ENCODE assay signal across 14 cellular contexts in genomic region chr3:142947799-142948575, GRCh38. TPM values are rescaled to one million over a fixed set of nuclear protein-coding genes. Genes with fewer than 3 reads are reported as not detected.
A peak's percentile ranks its signal among the peaks of the same experiment; 100 is the strongest.
DNase-seq lines count a peak whose midpoint lies in the region; ATAC-seq and TF ChIP-seq lines count a peak whose summit lies in the region.
"Had no signal": no experiment of that assay in that cellular context is flagged by ENCODE, and none has a peak within 500 bp of the region (broad histone marks: within the 10 kb centered on the region; RNA-seq: fewer than 3 reads in every experiment).

No MANE protein-coding gene starts in this region.

- H2BK120ac ChIP-seq in mesendoderm (ENCODE audit: low read depth, low read length), result no peak overlapping the region

- peak; percentile 53 for DNase-seq in activated CD4-positive, alpha-beta T cell treated with anti-CD3 and anti-CD28 coated beads for 48 hours
- DNase-seq in activated CD4-positive, alpha-beta T cell treated with anti-CD3 and anti-CD28 coated beads for 4 hours, result no peak
- DNase-seq in HCT116 (ENCODE audit: low read depth, low spot score), result no peak
- DNase-seq in adrenal gland, result peak in 5 of 7 donors; percentile 26 to 46 (median 40)
- peak; percentile 34 for DNase-seq in mesendoderm
- no peak for DNase-seq in activated CD4-positive, CD25-positive, alpha-beta regulatory T cell (lab: John Stamatoyannopoulos, UW)
- no peak for DNase-seq in amygdala (lab: John Stamatoyannopoulos, UW)
- DNase-seq: GF-D8, GOT3, NCI-H2171, SHP77 treated with DMSO at 0.1 percent for 48 hours had no signal

- H3K27ac ChIP-seq in HCT116 (ENCODE audit: low read depth, low read length) (no peak overlapping the region), adrenal gland (no peak overlapping the region), mesendoderm (ENCODE audit: low read depth, low read length) (no peak overlapping the region)

- no peak for TF ChIP-seq CTCF in HCT116 (IDR thresholded peaks at IDR 0.05 in 2 of 3, conservative IDR thresholded peaks at IDR 0.05 in 1 of 3; ENCODE audit: borderline replicate concordance in 1 of 3, insufficient read depth in 1 of 3, low read depth in 2 of 3, low read length in 2 of 3)
- no peak for TF ChIP-seq CTCF in adrenal gland (IDR thresholded peaks at IDR 0.05)

- no peak overlapping the region for H2AFZ ChIP-seq in HCT116 (ENCODE audit: low read depth, low read length, poor library complexity, severe bottlenecking)

- H3K4me2 ChIP-seq in HCT116 (ENCODE audit: low read length) (no peak overlapping the region), mesendoderm (ENCODE audit: low read length) (no peak overlapping the region)
- H3K4me2 ChIP-seq: smooth muscle cell had no signal

- TF ChIP-seq POLR2A in HCT116 (IDR thresholded peaks at IDR 0.05; ENCODE audit: borderline replicate concordance, extremely low read depth, insufficient read depth, insufficient read length) (no peak), adrenal gland (IDR thresholded peaks at IDR 0.05) (no peak)

- WGBS in adrenal gland, 4 donors, result 52 to 61% (median 57%) methylated on average over 13 of the region's 13 CpGs
- WGBS in mesendoderm (ENCODE audit: extremely low coverage, insufficient coverage, low lambda C conversion rate), result no CpG with 5 or more reads among the region's 13 CpGs

- H3K4me3 ChIP-seq in HCT116 (replicated peaks in 1 of 2; ENCODE audit: low read depth in 1 of 2, low read length in 2 of 2), result no peak overlapping the region
- H3K4me3 ChIP-seq in adrenal gland, result no peak overlapping the region
- no peak overlapping the region for H3K4me3 ChIP-seq in mesendoderm (ENCODE audit: low read length)
- H3K4me3 ChIP-seq: smooth muscle cell had no signal

- H3K4me1 ChIP-seq in HCT116 (ENCODE audit: control insufficient read depth in 1 of 2, insufficient read depth in 2 of 2, low read length in 2 of 2) (peaks cover 0 to 5% of the 10 kb centered on the region in 2 experiments; a peak in 1 of 4 replicates), adrenal gland (replicated peaks in 1 of 2) (no peaks in the 10 kb centered on the region), mesendoderm (ENCODE audit: control insufficient read depth, low read depth, low read length) (no peaks in the 10 kb centered on the region)

- no peak overlapping the region for H3K9ac ChIP-seq in HCT116 (ENCODE audit: low read length)
- H3K9ac ChIP-seq in mesendoderm (ENCODE audit: low read length), result no peak overlapping the region

- H3K56ac ChIP-seq in mesendoderm (ENCODE audit: low read length), result peak overlapping the region; percentile 2

- H4K5ac ChIP-seq in mesendoderm (ENCODE audit: low read length), result no peak overlapping the region

- H4K8ac ChIP-seq in mesendoderm (ENCODE audit: low read depth, low read length), result no peak overlapping the region

- H3K23ac ChIP-seq in mesendoderm (ENCODE audit: low read length), result no peak overlapping the region

- no peaks in the 10 kb centered on the region for H4K20me1 ChIP-seq in HCT116 (ENCODE audit: insufficient read depth)

- RAD21 ChIA-PET in HCT116 (lab: Charles Lee; ENCODE audit: low non-redundant PET in 1 of 2, low total read pairs in 2 of 2, uncharacterized antibody in 2 of 2, unreplicated experiment in 2 of 2), result no interaction called here

- no peak for TF ChIP-seq RAD21 in HCT116 (IDR thresholded peaks at IDR 0.05; ENCODE audit: low read depth)

- CTCF ChIA-PET in HCT116 (lab: Charles Lee), result no interaction called here

- H3K36me3 ChIP-seq in HCT116 (ENCODE audit: control insufficient read depth in 1 of 2, insufficient read depth in 2 of 2, low read length in 2 of 2), result no peaks in the 10 kb centered on the region
- H3K36me3 ChIP-seq in adrenal gland (replicated peaks in 1 of 2), result no peaks in the 10 kb centered on the region
- H3K36me3 ChIP-seq in mesendoderm (ENCODE audit: control insufficient read depth, insufficient read depth, low read length), result no peaks in the 10 kb centered on the region

- H2AK5ac ChIP-seq in mesendoderm (ENCODE audit: low read length), result no peak overlapping the region

- H3K79me1 ChIP-seq in mesendoderm (ENCODE audit: low read length), result no peaks in the 10 kb centered on the region

- H3K79me2 ChIP-seq in HCT116 (ENCODE audit: insufficient read depth, low read length) (no peaks in the 10 kb centered on the region), mesendoderm (ENCODE audit: control insufficient read depth, insufficient read depth, low read length) (no peaks in the 10 kb centered on the region)

- no peak overlapping the region for H2BK5ac ChIP-seq in mesendoderm (ENCODE audit: low read length)

- H3K9me2 ChIP-seq in HCT116 (ENCODE audit: insufficient read depth), result no peaks in the 10 kb centered on the region

- BruUV-seq in HCT116 (replicated peaks; lab: Mats Ljungman, UMichigan), result no TSS peak

- H2BK15ac ChIP-seq in mesendoderm (replicated peaks; ENCODE audit: low read depth), result no peak overlapping the region

- no peak overlapping the region for H3K4ac ChIP-seq in mesendoderm (ENCODE audit: low read depth, low read length)

- POLR2A ChIA-PET in HCT116 (lab: Charles Lee), result no interaction called here

- no peaks in the 10 kb centered on the region for H3K9me3 ChIP-seq in HCT116 (ENCODE audit: control insufficient read depth in 1 of 2, insufficient read depth in 1 of 2, low read depth in 1 of 2, low read length in 2 of 2)
- H3K9me3 ChIP-seq in adrenal gland (replicated peaks in 1 of 3), result no peaks in the 10 kb centered on the region

- H3K18ac ChIP-seq in mesendoderm (ENCODE audit: low read length), result no peak overlapping the region

- H3K27me3 ChIP-seq in HCT116 (ENCODE audit: insufficient read depth, low read length), result no peaks in the 10 kb centered on the region
- no peaks in the 10 kb centered on the region for H3K27me3 ChIP-seq in adrenal gland
- no peaks in the 10 kb centered on the region for H3K27me3 ChIP-seq in mesendoderm (ENCODE audit: insufficient read depth, low read length, poor library complexity)

- ATAC-seq in HCT116 (no peak), HG03442 (IDR thresholded peaks at IDR 0.05; ENCODE audit: unreplicated experiment) (no peak)

- intact Hi-C loops in HCT116 (cut with micrococcal nuclease), result no loop called here
- intact Hi-C loops in adrenal gland (cut with DNase I), result no loop called here

TF ChIP-seq in HCT116, 20 proteins besides CTCF, POLR2A, EP300 and RAD21:
- no peak for TF ChIP-seq MAX (IDR thresholded peaks at IDR 0.05)
- peak; percentile 38; the same call in 1 of the 2 replicates for TF ChIP-seq JUND (IDR thresholded peaks at IDR 0.05)
- TF ChIP-seq FOSL1 (IDR thresholded peaks at IDR 0.05; ENCODE audit: low read depth), result peak; percentile 46

RNA-seq across cellular contexts. Expression of gene PAQR9, which starts 15.5 kb away (rescaled TPM):
- 0.17 TPM for total RNA-seq in HCT116 (2021; ENCODE audit: unreplicated experiment)
- 0.07 TPM in 1 of 2 replicates, not detected in the other for polyA plus RNA-seq in HCT116 (2012)
- under 1 TPM in 4 of 8 donors, not detected in 4; 0.13 to 0.57 (median 0.16) TPM for total RNA-seq in adrenal gland
- under 1 TPM in 1 of 3 donors, not detected in 2; 0.20 TPM for polyA plus RNA-seq in adrenal gland
- 0.86 TPM for polyA plus RNA-seq in mesendoderm (2013, experiment 1 of 2)
- 1.0 TPM for polyA plus RNA-seq in mesendoderm (2013, experiment 2 of 2)
- polyA plus RNA-seq: AG04450 had no signal

RNA-seq across cellular contexts. Expression of gene U2SURP, which starts 53.4 kb away (rescaled TPM):
- total RNA-seq in HCT116 (2021; ENCODE audit: unreplicated experiment) (132 TPM), adrenal gland (10 to 100 TPM; 18.6 to 77.2 (median 53.8) TPM)
- 36.4 and 42.2 TPM in 2 replicates for polyA plus RNA-seq in HCT116 (2012)
- polyA plus RNA-seq in adrenal gland, result 10 to 100 TPM; 46.3 to 87.8 (median 61.6) TPM
- polyA plus RNA-seq in mesendoderm (2013, experiment 1 of 2), result 160 TPM
- polyA plus RNA-seq in mesendoderm (2013, experiment 2 of 2), result 159 TPM

RNA-seq across cellular contexts. Expression of gene PCOLCE2, which starts 59.1 kb away (rescaled TPM):
- total RNA-seq in HCT116 (2021; ENCODE audit: unreplicated experiment) (4.4 TPM), adrenal gland (1 to 10 TPM; 1.4 to 9.8 (median 3.5) TPM)
- polyA plus RNA-seq in HCT116 (2012), result 3.7 and 4.8 TPM in 2 replicates
- polyA plus RNA-seq in adrenal gland, result 10 to 100 TPM in 1 of 3 donors, 1 to 10 TPM in 2; 4.6 to 18.2 (median 5.3) TPM
- 9.3 TPM for polyA plus RNA-seq in mesendoderm (2013, experiment 1 of 2)
- 9.4 TPM for polyA plus RNA-seq in mesendoderm (2013, experiment 2 of 2)

Comparison
In these comparisons a context has a peak if more than half of its experiments do, and no peak if none do; other contexts are left out.
1. DNase-seq: peak in activated CD4-positive, alpha-beta T cell treated with anti-CD3 and anti-CD28 coated beads for 48 hours (single experiment), adrenal gland (5 of 7) and mesendoderm (single experiment); none in activated CD4-positive, alpha-beta T cell treated with anti-CD3 and anti-CD28 coated beads for 4 hours (0 of 2), HCT116 (single experiment), activated CD4-positive, CD25-positive, alpha-beta regulatory T cell (0 of 4) and amygdala (0 of 56).